Comparison of ENCODE assay signal across 18 cellular contexts in genomic region chr16:173211-173843, GRCh38. TPM values are rescaled to one million over a fixed set of nuclear protein-coding genes. Genes with fewer than 3 reads are reported as not detected.
"Had no signal": no experiment of that assay in that cellular context is flagged by ENCODE, and none has a peak within 500 bp of the region (broad histone marks: within the 10 kb centered on the region; RNA-seq: fewer than 3 reads in every experiment).

No MANE protein-coding gene starts in this region.

RNA-seq across cellular contexts. Expression of gene HBA2, which starts 0.7 kb away (rescaled TPM):
- total RNA-seq: activated CD4-positive, alpha-beta memory T cell treated with anti-CD3 and anti-CD28 coated beads, Interleukin-2, amount 10 ng/mL, durations not matched to agents 7 days and 5 days; chondrocyte; foreskin keratinocyte; neural crest cell; pulmonary artery endothelial cell; smooth muscle cell had no signal
- polyA plus RNA-seq: foreskin keratinocyte, smooth muscle cell had no signal

RNA-seq across cellular contexts. Expression of gene HBA1, which starts 3.2 kb away (rescaled TPM):
- total RNA-seq: activated CD4-positive, alpha-beta memory T cell treated with anti-CD3 and anti-CD28 coated beads, Interleukin-2, amount 10 ng/mL, durations not matched to agents 7 days and 5 days; activated CD4-positive, alpha-beta T cell treated with anti-CD3 and anti-CD28 coated beads, Interleukin-2, amount 10 ng/mL, durations not matched to agents 7 days and 5 days; astrocyte; chondrocyte; foreskin keratinocyte; neural crest cell; pulmonary artery endothelial cell; smooth muscle cell had no signal
- polyA plus RNA-seq: smooth muscle cell had no signal

RNA-seq across cellular contexts. Expression of gene HBQ1, which starts 6.9 kb away (rescaled TPM):
- total RNA-seq: activated CD4-positive, alpha-beta memory T cell treated with anti-CD3 and anti-CD28 coated beads, Interleukin-2, amount 10 ng/mL, durations not matched to agents 7 days and 5 days; activated CD4-positive, alpha-beta T cell treated with anti-CD3 and anti-CD28 coated beads, Interleukin-2, amount 10 ng/mL, durations not matched to agents 7 days and 5 days; cardiac septum; chondrocyte; heart left ventricle; left lung; lower lobe of right lung; mononuclear cell; smooth muscle cell; tibial nerve; ureter had no signal
- polyA plus RNA-seq: heart left ventricle, smooth muscle cell had no signal

RNA-seq across cellular contexts. Expression of gene HBM, which starts 7.5 kb away (rescaled TPM):
- total RNA-seq: activated CD4-positive, alpha-beta memory T cell treated with anti-CD3 and anti-CD28 coated beads, Interleukin-2, amount 10 ng/mL, durations not matched to agents 7 days and 5 days; activated CD4-positive, alpha-beta T cell treated with anti-CD3 and anti-CD28 coated beads, Interleukin-2, amount 10 ng/mL, durations not matched to agents 7 days and 5 days; astrocyte; chondrocyte; foreskin keratinocyte; left lung; lower lobe of right lung; mononuclear cell; neural crest cell; pulmonary artery endothelial cell; smooth muscle cell; ureter had no signal
- polyA plus RNA-seq: foreskin keratinocyte, heart left ventricle, smooth muscle cell had no signal

RNA-seq across cellular contexts. Expression of gene HBZ, which starts 20.9 kb away (rescaled TPM):
- total RNA-seq: activated CD4-positive, alpha-beta memory T cell treated with anti-CD3 and anti-CD28 coated beads, Interleukin-2, amount 10 ng/mL, durations not matched to agents 7 days and 5 days; activated CD4-positive, alpha-beta T cell treated with anti-CD3 and anti-CD28 coated beads, Interleukin-2, amount 10 ng/mL, durations not matched to agents 7 days and 5 days; astrocyte; cardiac septum; chondrocyte; esophagus muscularis mucosa; foreskin keratinocyte; heart left ventricle; left lung; lower lobe of right lung; mononuclear cell; neural crest cell; pulmonary artery endothelial cell; right atrium auricular region; smooth muscle cell; temporal lobe; tibial nerve; ureter had no signal
- polyA plus RNA-seq: heart left ventricle, smooth muscle cell had no signal
